In the genomic region with DNA sequence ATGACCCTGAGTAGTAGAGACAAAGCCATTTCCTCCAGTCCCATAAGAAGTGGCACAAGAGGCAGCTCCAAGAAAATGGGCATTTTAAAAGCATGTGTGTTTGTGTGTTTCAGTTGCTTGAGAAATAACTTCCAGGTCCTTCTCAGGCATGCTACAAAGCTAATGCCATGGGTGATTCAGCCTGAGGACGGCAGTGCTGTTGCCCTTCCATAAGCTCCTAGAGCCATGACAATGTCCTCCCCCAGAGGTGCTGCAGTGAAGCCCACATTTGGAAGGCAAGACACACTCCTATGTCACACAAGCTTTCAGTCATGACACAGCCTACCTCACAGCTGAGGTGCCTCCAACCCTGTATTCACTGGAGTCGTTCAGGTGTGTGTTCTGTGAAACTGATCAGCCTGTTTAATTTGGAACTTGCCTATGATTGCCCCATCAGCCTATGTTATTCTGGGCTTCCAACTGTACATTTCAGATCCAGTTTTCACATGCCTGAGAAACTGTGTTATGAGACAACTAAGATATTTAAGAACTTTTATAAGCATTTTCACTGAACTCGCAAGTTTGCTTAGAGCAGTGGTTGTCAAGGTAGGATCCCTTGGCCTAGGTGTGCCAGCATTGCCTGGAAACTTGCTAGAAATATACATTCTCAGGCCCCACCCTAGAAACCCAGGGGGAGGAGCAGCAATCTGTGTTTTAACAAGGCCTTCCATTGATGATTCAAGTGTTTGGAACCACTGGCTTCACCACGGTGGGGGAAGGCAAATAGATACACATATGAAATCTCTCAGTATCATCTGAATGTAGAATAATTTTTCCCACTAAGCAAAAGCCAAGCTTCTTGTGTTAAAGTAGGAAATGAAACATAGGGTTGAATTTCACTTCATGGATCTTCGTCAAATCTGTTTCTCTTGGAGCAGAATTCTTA, we compare ENCODE assay signal across 14 cellular contexts.
DNase-seq lines count a peak whose midpoint lies in the region; ATAC-seq, FAIRE-seq and TF ChIP-seq lines count a peak whose summit lies in the region.
"Had no signal": no experiment of that assay in that cellular context is flagged by ENCODE, and none has a peak within 500 bp of the region (broad histone marks: within the 10 kb centered on the region; RNA-seq: fewer than 3 reads in every experiment).

No MANE protein-coding gene starts in this region.

- H3K27me3 ChIP-seq in bronchial epithelial cell (ENCODE audit: control insufficient read depth, insufficient read depth, low read length): no peaks in the 10 kb centered on the region
- no peaks in the 10 kb centered on the region for H3K27me3 ChIP-seq in heart left ventricle
- H3K27me3 ChIP-seq in small intestine (ENCODE audit: control insufficient read depth in 2 of 2, insufficient read depth in 2 of 2, low read length in 2 of 2): no peaks in the 10 kb centered on the region

- H3K27ac ChIP-seq in heart left ventricle: no peak overlapping the region
- H3K27ac ChIP-seq in small intestine (ENCODE audit: low read depth in 1 of 2, low read length in 1 of 2): no peak overlapping the region

- peak; percentile 39 for ATAC-seq in mucosa of descending colon
- no peak for ATAC-seq in heart left ventricle
- no peak for ATAC-seq in HG02759 (IDR thresholded peaks at IDR 0.05; ENCODE audit: unreplicated experiment)
- ATAC-seq: activated CD4-positive, CD25-positive, alpha-beta regulatory T cell treated with anti-CD3 and anti-CD28 coated beads, Interleukin-2, amount 50 U/mL, for 24 hours had no signal

- H3K4me1 ChIP-seq in mucosa of descending colon (ENCODE audit: low read depth) (no peaks in the 10 kb centered on the region), heart left ventricle (peaks cover 0 to 5% (median 0%) of the 10 kb centered on the region in 12 donors), small intestine (ENCODE audit: control insufficient read depth in 2 of 2, insufficient read depth in 1 of 2, low read depth in 1 of 2, low read length in 1 of 2) (no peaks in the 10 kb centered on the region)

- H3K9me3 ChIP-seq in mucosa of descending colon (no peaks in the 10 kb centered on the region), heart left ventricle (peaks cover 0 to 8% (median 0%) of the 10 kb centered on the region in 12 donors), small intestine (ENCODE audit: control insufficient read depth, low read depth) (peaks cover 1% of the 10 kb centered on the region)

- no peak for TF ChIP-seq POLR2A in heart left ventricle (IDR thresholded peaks at IDR 0.05)

- no peak for TF ChIP-seq CTCF in bronchial epithelial cell (IDR thresholded peaks at IDR 0.05; ENCODE audit: insufficient read depth, low read length, severe bottlenecking)
- TF ChIP-seq CTCF in mucosa of descending colon (IDR thresholded peaks at IDR 0.05): no peak
- TF ChIP-seq CTCF in heart left ventricle (IDR thresholded peaks at IDR 0.05): no peak

- FAIRE-seq in bronchial epithelial cell (lab: Jason Lieb, UNC) (peak; percentile 68), small intestine (lab: Jason Lieb, UNC) (no peak)

- intact Hi-C loops in mucosa of descending colon (cut with DNase I, micrococcal nuclease) (no loop called here), heart left ventricle (cut with DNase I) (no loop called here)

- H3K4me3 ChIP-seq in bronchial epithelial cell (ENCODE audit: low read depth, low read length) (no peak overlapping the region), mucosa of descending colon (no peak overlapping the region), heart left ventricle (no peak overlapping the region), small intestine (ENCODE audit: low read depth in 1 of 2, low read length in 2 of 2) (no peak overlapping the region)

- H3K36me3 ChIP-seq in bronchial epithelial cell (ENCODE audit: control insufficient read depth, insufficient read depth, low read length) (no peaks in the 10 kb centered on the region), mucosa of descending colon (ENCODE audit: low read depth) (no peaks in the 10 kb centered on the region), heart left ventricle (no peaks in the 10 kb centered on the region), small intestine (ENCODE audit: control insufficient read depth in 2 of 2, insufficient read depth in 2 of 2, low read length in 2 of 2) (no peaks in the 10 kb centered on the region)

- 82 to 89% (median 87%) methylated on average over 5 of the region's 5 CpGs for WGBS in heart left ventricle, 4 donors
- 82 to 85% (median 82%) methylated on average over 5 of the region's 5 CpGs for WGBS in small intestine, 3 donors

- DNase-seq in AG20443 (ENCODE audit: low spot score): peak; percentile 59
- peak; percentile 27 for DNase-seq in HPDE6-E6E7 (ENCODE audit: extremely low spot score)
- DNase-seq in bronchial epithelial cell (ENCODE audit: low read depth): peak; percentile 96
- DNase-seq in mucosa of descending colon: no peak
- DNase-seq in heart left ventricle: no peak
- no peak for DNase-seq in small intestine
- DNase-seq in NCI-H2196 (lab: John Stamatoyannopoulos, UW; ENCODE audit: unreplicated experiment): no peak
- DNase-seq: activated gamma-delta T cell treated with Interleukin-2 at 50 U/mL for 16 hours; CD4-positive, alpha-beta T cell; cortex of kidney; NCI-H446; SIG-M5 had no signal

Comparison
In these comparisons a context has a peak if more than half of its experiments do, and no peak if none do; other contexts are left out.
1. DNase-seq: peak in AG20443 (single experiment), HPDE6-E6E7 (single experiment) and bronchial epithelial cell (single experiment); none in mucosa of descending colon (0 of 3), heart left ventricle (0 of 5), small intestine (single experiment) and NCI-H2196 (single experiment).